In genomic region chr16:1474796-1475551, GRCh38 we compare ENCODE assay signal across 8 cellular contexts. TPM values are rescaled to one million over a fixed set of nuclear protein-coding genes. Genes with fewer than 3 reads are reported as not detected.
A peak's percentile ranks its signal among the peaks of the same experiment; 100 is the strongest.
DNase-seq lines count a peak whose midpoint lies in the region; ATAC-seq and TF ChIP-seq lines count a peak whose summit lies in the region.

TSS of gene CLCN7 (minus strand) at chr16:1475028. CDS start at chr16:1474974, 54 bp downstream.

- peak within 1 kb of the TSS; percentile 94 for H3K4me3 ChIP-seq in IMR-90 (ENCODE audit: insufficient read depth, low read depth, low read length)
- H3K4me3 ChIP-seq in fibroblast of lung (replicated peaks in 1 of 4; ENCODE audit: control extremely low read depth in 1 of 4, insufficient read depth in 1 of 4, low read depth in 3 of 4, low read length in 4 of 4), result peak within 1 kb of the TSS; percentile 67 to 85 (median 71)

- dilution Hi-C loops in IMR-90 (cut with HindIII; ENCODE audit: low sequenced_read_pairs, unreplicated experiment), result no loop called here

- DNase-seq in DMS153 treated with DMSO at 0.1 percent for 48 hours (lab: John Stamatoyannopoulos, UW; ENCODE audit: unreplicated experiment) (peak; percentile 47), IMR-90 (peak; percentile 82), RPMI7951 (ENCODE audit: low read depth) (peak; percentile 81), fibroblast of lung (ENCODE audit: low read depth in 2 of 2) (peak; percentile 85 to 87)
- peak; percentile 76 to 91 (median 84) for DNase-seq in naive thymus-derived CD8-positive, alpha-beta T cell
- DNase-seq in stimulated activated naive B cell treated with anti-CD40 and anti-IgM and Interleukin-4, amounts not matched to agents 10 μg/mL and 1 μg/mL and 100 μg/mL, for 72 hours, result peak; percentile 90

- intact Hi-C loops in IMR-90 (cut with micrococcal nuclease), result loop anchor here (10.0 kb wide), 1 partner anchor 50 kb away; the partner anchor contains the start of gene UQCC4

- H4K5ac ChIP-seq in IMR-90 (ENCODE audit: low read depth, low read length), result peak within 1 kb of the TSS; percentile 84

- peaks cover 25% of the 10 kb centered on the region for H3K79me2 ChIP-seq in fibroblast of lung (ENCODE audit: control insufficient read depth, insufficient read depth, low read length)

- no peaks in the 10 kb centered on the region for H3K9me3 Mint-ChIP-seq in activated T-helper 17 cell treated with anti-CD3 and anti-CD28 coated beads, Interleukin-2, amount 50 U/mL, for 72 hours
- H3K9me3 Mint-ChIP-seq in naive thymus-derived CD8-positive, alpha-beta T cell, result no peaks in the 10 kb centered on the region
- no peaks in the 10 kb centered on the region for H3K9me3 Mint-ChIP-seq in stimulated activated naive B cell treated with anti-CD40 and anti-IgM and Interleukin-4, amounts not matched to agents 10 μg/mL and 1 μg/mL and 100 μg/mL, for 72 hours

- H4K91ac ChIP-seq in IMR-90 (ENCODE audit: insufficient read depth, low read depth, low read length), result peak within 1 kb of the TSS; percentile 81

- peak within 1 kb of the TSS; percentile 87 for H2AK5ac ChIP-seq in IMR-90 (ENCODE audit: low read depth, low read length)

- H4K20me1 ChIP-seq in IMR-90 (ENCODE audit: insufficient read depth, low read length) (peaks cover 19% of the 10 kb centered on the region; the same call in 1 of the 2 replicates), fibroblast of lung (ENCODE audit: control insufficient read depth, extremely low read depth, insufficient read depth, low read length) (no peaks in the 10 kb centered on the region)

- in situ Hi-C loops in IMR-90 (cut with MboI; ENCODE audit: low sequenced_read_pairs), result no loop called here

- BruUV-seq in IMR-90 (replicated peaks; lab: Mats Ljungman, UMichigan), result no TSS peak

- WGBS in IMR-90 (ENCODE audit: extremely low coverage in 2 of 2, insufficient read length in 1 of 2), 2 experiments, result 2% methylated on average over 55 of the region's 99 CpGs; no CpG with 5 or more reads in 1 of the 2 experiments

- peak within 1 kb of the TSS; percentile 77 for H2BK5ac ChIP-seq in IMR-90 (ENCODE audit: low read depth, low read length, poor library complexity, severe bottlenecking)

- CTCF ChIA-PET in IMR-90 (lab: Yijun Ruan, JAX), result no interaction called here

- peak; percentile 85 for TF ChIP-seq POLR2A in IMR-90 (IDR thresholded peaks at IDR 0.05; ENCODE audit: low read depth, low read length)

- peaks cover 8% of the 10 kb centered on the region; the same call in 1 of the 2 replicates for H3K9me1 ChIP-seq in IMR-90 (ENCODE audit: insufficient read depth, low read length)

- peaks cover 10% of the 10 kb centered on the region for H3K4me1 Mint-ChIP-seq in activated T-helper 17 cell treated with anti-CD3 and anti-CD28 coated beads, Interleukin-2, amount 50 U/mL, for 72 hours
- H3K4me1 Mint-ChIP-seq in naive thymus-derived CD8-positive, alpha-beta T cell, result peaks cover 22 to 47% (median 41%) of the 10 kb centered on the region in 4 donors
- peaks cover 30 to 64% of the 10 kb centered on the region in 2 donors for H3K4me1 Mint-ChIP-seq in stimulated activated naive B cell treated with anti-CD40 and anti-IgM and Interleukin-4, amounts not matched to agents 10 μg/mL and 1 μg/mL and 100 μg/mL, for 72 hours

- peak within 1 kb of the TSS; percentile 78 for H3K27ac Mint-ChIP-seq in activated T-helper 17 cell treated with anti-CD3 and anti-CD28 coated beads, Interleukin-2, amount 50 U/mL, for 72 hours
- H3K27ac Mint-ChIP-seq in naive thymus-derived CD8-positive, alpha-beta T cell, result peak within 1 kb of the TSS; percentile 73 to 96 (median 91)
- peak within 1 kb of the TSS; percentile 94 for H3K27ac Mint-ChIP-seq in stimulated activated naive B cell treated with anti-CD40 and anti-IgM and Interleukin-4, amounts not matched to agents 10 μg/mL and 1 μg/mL and 100 μg/mL, for 72 hours

- H4K8ac ChIP-seq in IMR-90 (ENCODE audit: low read depth in 2 of 2, low read length in 2 of 2), result peak within 1 kb of the TSS; percentile 99 to 100

- H3K27me3 Mint-ChIP-seq in activated T-helper 17 cell treated with anti-CD3 and anti-CD28 coated beads, Interleukin-2, amount 50 U/mL, for 72 hours, result no peaks in the 10 kb centered on the region
- no peaks in the 10 kb centered on the region for H3K27me3 Mint-ChIP-seq in naive thymus-derived CD8-positive, alpha-beta T cell
- no peaks in the 10 kb centered on the region for H3K27me3 Mint-ChIP-seq in stimulated activated naive B cell treated with anti-CD40 and anti-IgM and Interleukin-4, amounts not matched to agents 10 μg/mL and 1 μg/mL and 100 μg/mL, for 72 hours

- peak within 1 kb of the TSS; percentile 89 for H3K4ac ChIP-seq in IMR-90 (ENCODE audit: low read depth, low read length)

- no peaks in the 10 kb centered on the region for H3K36me3 Mint-ChIP-seq in activated T-helper 17 cell treated with anti-CD3 and anti-CD28 coated beads, Interleukin-2, amount 50 U/mL, for 72 hours (ENCODE audit: low read depth)
- no peaks in the 10 kb centered on the region for H3K36me3 Mint-ChIP-seq in naive thymus-derived CD8-positive, alpha-beta T cell
- H3K36me3 Mint-ChIP-seq in stimulated activated naive B cell treated with anti-CD40 and anti-IgM and Interleukin-4, amounts not matched to agents 10 μg/mL and 1 μg/mL and 100 μg/mL, for 72 hours, result peaks cover 1 to 8% of the 10 kb centered on the region in 2 donors

- no peak for TF ChIP-seq CTCF in IMR-90 (conservative IDR thresholded peaks at IDR 0.05; ENCODE audit: low read depth, low read length)
- no peak for TF ChIP-seq CTCF in fibroblast of lung (conservative IDR thresholded peaks at IDR 0.05 in 1 of 2, IDR thresholded peaks at IDR 0.05 in 1 of 2; ENCODE audit: low read depth in 1 of 2, low read length in 2 of 2)

- peak within 1 kb of the TSS; percentile 74 for H3K4me3 Mint-ChIP-seq in activated T-helper 17 cell treated with anti-CD3 and anti-CD28 coated beads, Interleukin-2, amount 50 U/mL, for 72 hours
- H3K4me3 Mint-ChIP-seq in naive thymus-derived CD8-positive, alpha-beta T cell, result peak within 1 kb of the TSS; percentile 72 to 90 (median 85)
- peak within 1 kb of the TSS; percentile 88 to 92 for H3K4me3 Mint-ChIP-seq in stimulated activated naive B cell treated with anti-CD40 and anti-IgM and Interleukin-4, amounts not matched to agents 10 μg/mL and 1 μg/mL and 100 μg/mL, for 72 hours

- H3K14ac ChIP-seq in IMR-90 (replicated peaks; ENCODE audit: low read depth, low read length), result peak within 1 kb of the TSS; percentile 60

- H2BK120ac ChIP-seq in IMR-90 (ENCODE audit: low read depth, low read length), result peak within 1 kb of the TSS; percentile 30

- peaks cover 24 to 46% of the 10 kb centered on the region in 2 experiments for H3K79me1 ChIP-seq in IMR-90 (ENCODE audit: low read depth in 1 of 2, low read length in 2 of 2)

- POLR2A ChIA-PET in IMR-90 (lab: Charles Lee; ENCODE audit: unreplicated experiment), result no interaction called here
- POLR2A ChIA-PET in naive thymus-derived CD8-positive, alpha-beta T cell (lab: Charles Lee), result interaction anchor here (0.9 to 2.0 kb wide), 4 partner anchors 17 to 136 kb away, joined by 4 to 15 read pairs (median 5); partner anchors contain the start of genes IFT140, TELO2 and UQCC4

- H2AK9ac ChIP-seq in IMR-90 (replicated peaks; ENCODE audit: low read depth, low read length, poor library complexity), result peak within 1 kb of the TSS; percentile 99

- H3K27me3 ChIP-seq in IMR-90 (ENCODE audit: control insufficient read depth, insufficient read depth, low read length) (no peaks in the 10 kb centered on the region), fibroblast of lung (ENCODE audit: control insufficient read depth, insufficient read depth, low read length) (no peaks in the 10 kb centered on the region)

- H3K9ac ChIP-seq in IMR-90 (ENCODE audit: low read depth, low read length) (peak within 1 kb of the TSS; percentile 78), fibroblast of lung (ENCODE audit: insufficient read depth, low read length) (peak within 1 kb of the TSS; percentile 88)

- H3K27ac ChIP-seq in IMR-90 (ENCODE audit: insufficient read depth, low read length) (peak within 1 kb of the TSS; percentile 83), fibroblast of lung (ENCODE audit: insufficient read depth, low read length) (peak within 1 kb of the TSS; percentile 78)

- H3K18ac ChIP-seq in IMR-90 (ENCODE audit: low read depth, low read length), result no peak within 1 kb of the TSS; the same call in 1 of the 2 replicates

- H3K4me2 ChIP-seq in IMR-90 (ENCODE audit: low read depth, low read length), result peak within 1 kb of the TSS; percentile 99
- H3K4me2 ChIP-seq in fibroblast of lung (ENCODE audit: extremely low read depth, insufficient read depth, low read length), result peak within 1 kb of the TSS; percentile 96

- no peak for TF ChIP-seq RAD21 in IMR-90 (IDR thresholded peaks at IDR 0.05; ENCODE audit: low read length)

- H2BK15ac ChIP-seq in IMR-90 (ENCODE audit: low read depth, low read length), result no peak within 1 kb of the TSS

- peaks cover 3% of the 10 kb centered on the region; the same call in 1 of the 2 replicates for H3K9me3 ChIP-seq in IMR-90 (ENCODE audit: control insufficient read depth, insufficient read depth, low read length)
- no peaks in the 10 kb centered on the region for H3K9me3 ChIP-seq in fibroblast of lung (ENCODE audit: control insufficient read depth, insufficient read depth, low read depth, low read length)

- H2BK20ac ChIP-seq in IMR-90 (ENCODE audit: low read depth, low read length), result no peak within 1 kb of the TSS

- peak; percentile 70 for ATAC-seq in GM21528 (IDR thresholded peaks at IDR 0.05; ENCODE audit: low FRiP score, unreplicated experiment)
- peak; percentile 91 for ATAC-seq in IMR-90 (ENCODE audit: low read depth)
- ATAC-seq in activated T-helper 17 cell treated with anti-CD3 and anti-CD28 coated beads, Interleukin-2, amount 50 U/mL, for 72 hours (replicated peaks), result peak; percentile 98
- ATAC-seq in naive thymus-derived CD8-positive, alpha-beta T cell, result peak; percentile 90 to 94
- ATAC-seq in stimulated activated naive B cell treated with anti-CD40 and anti-IgM and Interleukin-4, amounts not matched to agents 10 μg/mL and 1 μg/mL and 100 μg/mL, for 72 hours (replicated peaks), result peak; percentile 86 to 90

- H3K36me3 ChIP-seq in IMR-90 (ENCODE audit: control insufficient read depth, insufficient read depth, low read length) (peaks cover 3% of the 10 kb centered on the region; the same call in 1 of the 2 replicates), fibroblast of lung (ENCODE audit: control insufficient read depth, insufficient read depth, low read length) (no peaks in the 10 kb centered on the region)

- peak within 1 kb of the TSS; percentile 67 for H3K56ac ChIP-seq in IMR-90 (ENCODE audit: extremely low read depth, insufficient read depth, low read length)

- peak within 1 kb of the TSS; percentile 99 for H2AFZ ChIP-seq in IMR-90 (replicated peaks; ENCODE audit: low read length, poor library complexity)
- peak within 1 kb of the TSS; percentile 59 for H2AFZ ChIP-seq in fibroblast of lung (ENCODE audit: low read length)

- H3K4me1 ChIP-seq in IMR-90 (ENCODE audit: control insufficient read depth, insufficient read depth, low read length) (0 out of 2 replicates have a peak, but pooled peaks cover 7% of the 10 kb centered on the region), fibroblast of lung (ENCODE audit: control insufficient read depth, extremely low read depth, insufficient read depth, low read length) (peaks cover 3% of the 10 kb centered on the region)

- H3K23ac ChIP-seq in IMR-90 (ENCODE audit: low read depth, low read length), result peak within 1 kb of the TSS; percentile 69

RNA-seq across cellular contexts. Expression of gene CLCN7, which starts in this region (rescaled TPM):
- total RNA-seq in IMR-90 (2012; rRNA removed) (10.8 TPM in 2 replicates), fibroblast of lung (80.4 and 83.4 TPM in 2 replicates)
- polyA plus RNA-seq in IMR-90 (2012; rRNA removed) (45.2 and 52.9 TPM in 2 replicates), fibroblast of lung (25.0 and 25.8 TPM in 2 replicates)
- 20.3 and 36.5 TPM in 2 replicates for polyA plus RNA-seq in IMR-90 (2012; cell fraction: cytosol; rRNA removed)
- polyA plus RNA-seq in IMR-90 (2012; cell fraction: nucleus; rRNA removed; ENCODE audit: low replicate concordance), result 84.9 and 258 TPM in 2 replicates
- total RNA-seq in RPMI7951 (2014; rRNA removed; shearing (Covaris generic)), result 33.3 and 38.6 TPM in 2 replicates
- total RNA-seq in activated T-helper 17 cell treated with anti-CD3 and anti-CD28 coated beads, Interleukin-2, amount 50 U/mL, for 72 hours, result 10 to 100 TPM; 44.8 to 63.9 TPM
- 47.8 and 53.1 TPM in 2 replicates for polyA plus RNA-seq in fibroblast of lung (2012)
- polyA minus RNA-seq in fibroblast of lung (ENCODE audit: low replicate concordance), result 60.6 and 72.3 TPM in 2 replicates
- total RNA-seq in naive thymus-derived CD8-positive, alpha-beta T cell, result 100 to 1,000 TPM; 112 to 116 TPM
- polyA plus RNA-seq in naive thymus-derived CD8-positive, alpha-beta T cell, result 10 to 100 TPM; 18.7 to 34.7 (median 24.2) TPM

Comparison
In these comparisons a context has a peak if more than half of its experiments do, and no peak if none do; other contexts are left out.
1. Peak in every context shown above with its lines: DNase-seq, ATAC-seq, H3K4me3 ChIP-seq and H3K27ac ChIP-seq.